ENCODE assay signal across 1 cellular context in the genomic region with DNA sequence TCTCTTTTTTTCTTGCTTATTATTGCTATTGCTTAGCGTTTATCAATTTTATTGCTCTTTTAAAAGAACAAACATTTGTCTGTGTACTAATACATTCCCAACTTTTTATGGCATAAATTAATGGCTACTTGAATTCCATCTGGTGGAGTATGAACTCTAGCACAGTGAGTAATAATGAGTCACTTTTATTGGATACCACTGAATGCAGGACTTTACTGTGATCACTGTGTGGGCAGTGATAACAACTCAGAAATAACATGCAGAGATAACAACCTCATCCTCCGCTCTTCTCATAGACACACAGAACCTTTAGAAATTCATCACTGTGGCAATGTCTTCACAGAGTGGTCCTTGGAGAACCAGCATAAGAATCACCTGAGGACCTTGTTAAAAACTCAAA.
A peak's percentile ranks its signal among the peaks of the same experiment; 100 is the strongest.
TF ChIP-seq lines count a peak whose summit lies in the region.

No MANE protein-coding gene starts in this region.

TF ChIP-seq in A549, 52 proteins besides CTCF, POLR2A, EP300 and RAD21 (continued from another document):
- TF ChIP-seq, protein P1, sequence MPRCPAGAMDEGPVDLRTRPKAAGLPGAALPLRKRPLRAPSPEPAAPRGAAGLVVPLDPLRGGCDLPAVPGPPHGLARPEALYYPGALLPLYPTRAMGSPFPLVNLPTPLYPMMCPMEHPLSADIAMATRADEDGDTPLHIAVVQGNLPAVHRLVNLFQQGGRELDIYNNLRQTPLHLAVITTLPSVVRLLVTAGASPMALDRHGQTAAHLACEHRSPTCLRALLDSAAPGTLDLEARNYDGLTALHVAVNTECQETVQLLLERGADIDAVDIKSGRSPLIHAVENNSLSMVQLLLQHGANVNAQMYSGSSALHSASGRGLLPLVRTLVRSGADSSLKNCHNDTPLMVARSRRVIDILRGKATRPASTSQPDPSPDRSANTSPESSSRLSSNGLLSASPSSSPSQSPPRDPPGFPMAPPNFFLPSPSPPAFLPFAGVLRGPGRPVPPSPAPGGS (IDR thresholded peaks at IDR 0.05): peak; percentile 81; the same call in 2 of the 3 replicates
- TF ChIP-seq CBX8 (IDR thresholded peaks at IDR 0.05) (no peak), JUNB (IDR thresholded peaks at IDR 0.05) (peak; percentile 98), FOXS1 (CRISPR knock-in tag; IDR thresholded peaks at IDR 0.05) (no peak), SMC3 (IDR thresholded peaks at IDR 0.05) (peak; percentile 28; the same call in 2 of the 3 replicates), NFE2L2 (conservative IDR thresholded peaks at IDR 0.05; ENCODE audit: low read length) (no peak)
TF ChIP-seq in A549: peak in this region for 11.
